26 cellular contexts compared by ENCODE assay signal in the genomic region with DNA sequence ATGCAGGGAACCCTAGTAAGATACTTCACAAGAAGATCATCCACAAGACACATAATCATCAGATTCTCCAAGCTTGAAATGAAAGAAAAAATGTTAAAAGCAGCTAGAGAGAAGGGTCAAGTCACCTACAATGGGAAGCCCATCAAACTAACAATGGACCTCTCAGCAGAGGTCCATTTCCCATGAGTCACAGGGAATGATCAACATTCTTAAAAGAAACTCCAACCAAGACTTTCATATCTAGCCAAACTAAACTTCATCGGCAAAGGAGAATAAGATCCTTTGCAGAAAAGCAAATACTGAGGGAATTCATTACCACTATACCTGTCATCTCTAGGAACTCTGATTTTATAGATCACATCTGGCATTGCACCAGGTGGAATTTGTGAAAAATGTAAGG. TPM values are rescaled to one million over a fixed set of nuclear protein-coding genes. Genes with fewer than 3 reads are reported as not detected.
"Had no signal": no experiment of that assay in that cellular context is flagged by ENCODE, and none has a peak within 500 bp of the region (broad histone marks: within the 10 kb centered on the region; RNA-seq: fewer than 3 reads in every experiment).

No MANE protein-coding gene starts in this region.

- H3K4me3 ChIP-seq: esophagus squamous epithelium, heart left ventricle, lung, neural progenitor cell, pancreas, right lobe of liver, spleen, tibial artery, upper lobe of left lung, uterus had no signal

- DNase-seq: dermis blood vessel endothelial cell; esophagus squamous epithelium; foreskin melanocyte; heart left ventricle; hippocampal formation; left colon; left ventricle myocardium superior; mesenchymal stem cell; midbrain; nucleus accumbens; pancreas; retina; right lobe of liver; spleen; stimulated activated CD4-positive, alpha-beta T cell treated with anti-CD3 and anti-CD28 coated beads, Interleukin-4, amount 100 ng/mL, for 24 hours; tibial artery; upper lobe of left lung; uterus had no signal

RNA-seq across cellular contexts. Expression of gene SPATA31E1, which starts 52.9 kb away (rescaled TPM):
- total RNA-seq: dermis blood vessel endothelial cell; epithelial cell of proximal tubule; esophagus squamous epithelium; glomerular endothelial cell; heart left ventricle; kidney epithelial cell; left colon; left ventricle myocardium superior; lung; natural killer cell treated with Interleukin-12 subunit alpha and Interleukin-12 subunit beta and Interleukin-15 and Interleukin-18, amount 100 ng/mL, for 72 hours; pancreas; progenitor cell of endocrine pancreas; right lobe of liver; spleen; temporal lobe; upper lobe of left lung; uterus had no signal
